8 cellular contexts compared by ENCODE assay signal in genomic region chr2:96207778-96208143, GRCh38. TPM values are rescaled to one million over a fixed set of nuclear protein-coding genes. Genes with fewer than 3 reads are reported as not detected.
A peak's percentile ranks its signal among the peaks of the same experiment; 100 is the strongest.
DNase-seq lines count a peak whose midpoint lies in the region; ATAC-seq and TF ChIP-seq lines count a peak whose summit lies in the region.

No MANE protein-coding gene starts in this region.

- H3K9me3 ChIP-seq in heart right ventricle, result no peaks in the 10 kb centered on the region
- no peaks in the 10 kb centered on the region for H3K9me3 ChIP-seq in Peyer's patch
- H3K9me3 ChIP-seq in esophagus muscularis mucosa, result no peaks in the 10 kb centered on the region
- no peaks in the 10 kb centered on the region for H3K9me3 ChIP-seq in prostate gland

- H3K4me3 ChIP-seq in heart right ventricle (peak overlapping the region; percentile 63 to 100 (median 95)), Peyer's patch (peak overlapping the region; percentile 69 to 95 (median 77)), esophagus muscularis mucosa (peak overlapping the region; percentile 83 to 98 (median 94)), prostate gland (peak overlapping the region; percentile 92 to 97)

- DNase-seq in heart right ventricle, result no peak
- DNase-seq in left cardiac atrium, result no peak
- DNase-seq in Peyer's patch, result no peak
- no peak for DNase-seq in esophagus muscularis mucosa (ENCODE audit: extremely low spot score)
- DNase-seq in prostate gland (ENCODE audit: low spot score), result no peak
- DNase-seq in COR-L47 (lab: John Stamatoyannopoulos, UW), result no peak
- no peak for DNase-seq in NCI-H526 (lab: John Stamatoyannopoulos, UW)
- no peak for DNase-seq in NCI-H526 treated with DMSO at 0.1 percent for 48 hours (lab: John Stamatoyannopoulos, UW)

- H3K36me3 ChIP-seq in heart right ventricle (peaks cover 0 to 5% (median 0%) of the 10 kb centered on the region in 9 donors), Peyer's patch (no peaks in the 10 kb centered on the region), esophagus muscularis mucosa (no peaks in the 10 kb centered on the region), prostate gland (no peaks in the 10 kb centered on the region)

- ATAC-seq in heart right ventricle (no peak), left cardiac atrium (no peak)

- H3K27me3 ChIP-seq in heart right ventricle (no peaks in the 10 kb centered on the region), Peyer's patch (no peaks in the 10 kb centered on the region), esophagus muscularis mucosa (no peaks in the 10 kb centered on the region), prostate gland (replicated peaks; ENCODE audit: insufficient read depth) (no peaks in the 10 kb centered on the region)

- WGBS in heart right ventricle, 2 donors, result 0 to 1% methylated on average over 12 of the region's 12 CpGs
- 0% methylated on average over 12 of the region's 12 CpGs for WGBS in esophagus muscularis mucosa
- under 1% methylated on average over 12 of the region's 12 CpGs for WGBS in prostate gland

- TF ChIP-seq POLR2A in Peyer's patch (IDR thresholded peaks at IDR 0.05) (no peak), esophagus muscularis mucosa (IDR thresholded peaks at IDR 0.05; ENCODE audit: low read depth) (no peak), prostate gland (IDR thresholded peaks at IDR 0.05) (no peak)

- H3K4me1 ChIP-seq in heart right ventricle, result peaks cover 15 to 65% (median 60%) of the 10 kb centered on the region in 9 donors
- H3K4me1 ChIP-seq in Peyer's patch, result peaks cover 4 to 54% (median 12%) of the 10 kb centered on the region in 4 donors
- H3K4me1 ChIP-seq in esophagus muscularis mucosa, result peaks cover 40 to 63% (median 60%) of the 10 kb centered on the region in 4 donors
- peaks cover 12% of the 10 kb centered on the region for H3K4me1 ChIP-seq in prostate gland (replicated peaks)

- H3K27ac ChIP-seq in heart right ventricle (peak overlapping the region; percentile 91 to 99 (median 97)), Peyer's patch (peak overlapping the region; percentile 91 to 96 (median 95)), esophagus muscularis mucosa (replicated peaks in 1 of 4) (peak overlapping the region; percentile 92 to 99 (median 96)), prostate gland (peak overlapping the region; percentile 91 to 93)

- TF ChIP-seq CTCF in heart right ventricle (IDR thresholded peaks at IDR 0.05) (no peak), Peyer's patch (IDR thresholded peaks at IDR 0.05) (no peak), esophagus muscularis mucosa (IDR thresholded peaks at IDR 0.05) (no peak), prostate gland (IDR thresholded peaks at IDR 0.05) (no peak)

- intact Hi-C loops in heart right ventricle (cut with DNase I) (loop anchor here in 6 of 10 donors (1.0 to 10.0 kb wide), 6 partner anchors 51 to 60 kb away; partner anchors contain the start of genes TMEM127 (in 3 of the 6), CIAO1 (in 1 of the 6) and DUSP2 (in 1 of the 6)), left cardiac atrium (cut with DNase I) (loop anchor here in 1 of 2 donors (2.0 kb wide), 1 partner anchor 57 kb away; the partner anchor contains the start of gene TMEM127), esophagus muscularis mucosa (cut with DNase I) (loop anchor here (2.0 kb wide), 1 partner anchor 57 kb away; the partner anchor contains the start of gene TMEM127), prostate gland (cut with DNase I) (loop anchor here (2.0 to 10.0 kb wide), 2 partner anchors 57 to 327 kb away; partner anchors contain the start of genes ARID5A and TMEM127)

- no peak for TF ChIP-seq EP300 in esophagus muscularis mucosa (IDR thresholded peaks at IDR 0.05)

RNA-seq across cellular contexts. Expression of gene STARD7, which starts 0.9 kb away (rescaled TPM):
- total RNA-seq in heart right ventricle (100 to 1,000 TPM; 138 to 397 (median 191) TPM), left cardiac atrium (100 to 1,000 TPM; 135 to 185 TPM), Peyer's patch (100 to 1,000 TPM in 3 of 4 donors, 10 to 100 TPM in 1; 78.4 to 120 (median 112) TPM), esophagus muscularis mucosa (100 to 1,000 TPM in 1 of 4 donors, 10 to 100 TPM in 3; 85.0 to 110 (median 92.2) TPM), prostate gland (100 to 1,000 TPM in 1 of 2 donors, 10 to 100 TPM in 1; 93.1 to 141 TPM)
- 100 to 1,000 TPM in 1 of 2 donors, 10 to 100 TPM in 1; 50.8 to 312 TPM for polyA plus RNA-seq in heart right ventricle

RNA-seq across cellular contexts. Expression of gene TMEM127, which starts 58.0 kb away (rescaled TPM):
- total RNA-seq in heart right ventricle, result 100 to 1,000 TPM in 4 of 10 donors, 10 to 100 TPM in 6; 72.2 to 113 (median 95.1) TPM
- 10 to 100 TPM; 15.2 to 70.6 TPM for polyA plus RNA-seq in heart right ventricle
- total RNA-seq in left cardiac atrium, result 10 to 100 TPM; 64.4 to 86.6 TPM
- 10 to 100 TPM; 25.6 to 81.4 (median 67.1) TPM for total RNA-seq in Peyer's patch
- total RNA-seq in esophagus muscularis mucosa, result 10 to 100 TPM; 42.8 to 72.0 (median 55.3) TPM
- total RNA-seq in prostate gland, result 10 to 100 TPM; 40.4 to 50.4 TPM

RNA-seq across cellular contexts. Expression of gene CIAO1, which starts 58.3 kb away (rescaled TPM):
- total RNA-seq in heart right ventricle (10 to 100 TPM; 59.2 to 72.1 (median 64.9) TPM), left cardiac atrium (10 to 100 TPM; 50.0 to 52.7 TPM), Peyer's patch (100 to 1,000 TPM; 131 to 189 (median 154) TPM), esophagus muscularis mucosa (100 to 1,000 TPM in 1 of 4 donors, 10 to 100 TPM in 3; 76.4 to 101 (median 92.5) TPM), prostate gland (100 to 1,000 TPM; 108 to 135 TPM)
- 10 to 100 TPM; 22.1 to 59.4 TPM for polyA plus RNA-seq in heart right ventricle
